ENCODE assay signal across 8 cellular contexts in genomic region chr3:129439381-129439816, GRCh38. TPM values are rescaled to one million over a fixed set of nuclear protein-coding genes. Genes with fewer than 3 reads are reported as not detected.
DNase-seq lines count a peak whose midpoint lies in the region; ATAC-seq, FAIRE-seq and TF ChIP-seq lines count a peak whose summit lies in the region.

No MANE protein-coding gene starts in this region.

- TF ChIP-seq CTCF in OCI-LY7 (conservative IDR thresholded peaks at IDR 0.05; ENCODE audit: low read length), result no peak
- TF ChIP-seq CTCF in left ventricle myocardium inferior (IDR thresholded peaks at IDR 0.05; ENCODE audit: borderline replicate concordance), result no peak

- H3K36me3 Mint-ChIP-seq in activated naive CD4-positive, alpha-beta T cell treated with anti-CD3 and anti-CD28 coated beads, Interleukin-2, amount 50 U/mL, for 72 hours, result peaks cover 30 to 39% of the 10 kb centered on the region in 2 donors

- no peaks in the 10 kb centered on the region for H4K20me1 ChIP-seq in OCI-LY7 (ENCODE audit: insufficient read depth, low read length)

- no peak for FAIRE-seq in GM12892 (lab: Jason Lieb, UNC)

- H3K27me3 ChIP-seq in left ventricle myocardium inferior (ENCODE audit: low read depth), result no peaks in the 10 kb centered on the region

- POLR2A ChIA-PET in OCI-LY7 (lab: Charles Lee), result interaction anchor here (0.6 to 5.0 kb wide), 14 partner anchors 10 to 456 kb away, joined by 3 to 54 read pairs (median 6); partner anchors contain the start of gene EFCAB12

- no peaks in the 10 kb centered on the region for H3K9me2 ChIP-seq in OCI-LY7 (ENCODE audit: insufficient read depth, low read length)

- intact Hi-C loops in OCI-LY7 (cut with micrococcal nuclease; ENCODE audit: unreplicated experiment), result loop anchor here (5.0 kb wide), 2 partner anchors 122 to 257 kb away; partner anchors contain the start of gene CNBP
- intact Hi-C loops in left ventricle myocardium inferior (cut with micrococcal nuclease), result no loop called here
- intact Hi-C loops in sciatic nerve (cut with DNase I), result no loop called here

- peak overlapping the region; percentile 95 to 96 for H3K27ac Mint-ChIP-seq in activated naive CD4-positive, alpha-beta T cell treated with anti-CD3 and anti-CD28 coated beads, Interleukin-2, amount 50 U/mL, for 72 hours

- H3K4me3 ChIP-seq in OCI-LY7 (ENCODE audit: low read depth, low read length, poor library complexity, severe bottlenecking), result peak overlapping the region; percentile 88
- H3K4me3 ChIP-seq in left ventricle myocardium inferior, result peak overlapping the region; percentile 88

- H3K4me1 ChIP-seq in OCI-LY7 (ENCODE audit: insufficient read depth, low read length, poor library complexity, severe bottlenecking) (peaks cover 59% of the 10 kb centered on the region), left ventricle myocardium inferior (peaks cover 94% of the 10 kb centered on the region)

- peaks cover 70% of the 10 kb centered on the region for H3K79me2 ChIP-seq in OCI-LY7 (ENCODE audit: insufficient read depth, low read depth, low read length)

- peak overlapping the region; percentile 71 for H2AFZ ChIP-seq in OCI-LY7 (ENCODE audit: low read length)

- no peak for TF ChIP-seq POLR2A in GM12892 (IDR thresholded peaks at IDR 0.05; ENCODE audit: low read depth, low read length)

- peak; percentile 13 for ATAC-seq in HG02970 (IDR thresholded peaks at IDR 0.05; ENCODE audit: low FRiP score, unreplicated experiment)
- peak in 1 of 2 donors; percentile 17 for ATAC-seq in activated naive CD4-positive, alpha-beta T cell treated with anti-CD3 and anti-CD28 coated beads, Interleukin-2, amount 50 U/mL, for 72 hours
- ATAC-seq in sciatic nerve, result peak; percentile 4
- ATAC-seq in GM18858 (IDR thresholded peaks at IDR 0.05; ENCODE audit: unreplicated experiment), result no peak

- peaks cover 42% of the 10 kb centered on the region for H3K36me3 ChIP-seq in OCI-LY7 (ENCODE audit: insufficient read depth, low read length)
- peaks cover 36% of the 10 kb centered on the region for H3K36me3 ChIP-seq in left ventricle myocardium inferior

- CTCF ChIA-PET in OCI-LY7 (lab: Charles Lee; ENCODE audit: unreplicated experiment), result no interaction called here

- TSS peak; percentile 55 for BruUV-seq in OCI-LY7 (replicated peaks; lab: Mats Ljungman, UMichigan)

- no peaks in the 10 kb centered on the region for H3K9me3 Mint-ChIP-seq in activated naive CD4-positive, alpha-beta T cell treated with anti-CD3 and anti-CD28 coated beads, Interleukin-2, amount 50 U/mL, for 72 hours

- H3K27ac ChIP-seq in OCI-LY7 (ENCODE audit: low read depth, low read length, poor library complexity, severe bottlenecking) (peak overlapping the region; percentile 84), left ventricle myocardium inferior (replicated peaks) (peak overlapping the region; percentile 94)

- no peaks in the 10 kb centered on the region for H3K9me3 ChIP-seq in OCI-LY7 (ENCODE audit: low read length)
- no peaks in the 10 kb centered on the region for H3K9me3 ChIP-seq in left ventricle myocardium inferior (replicated peaks)

- DNase-seq in GM12892 (ENCODE audit: insufficient read length), result peak; percentile 34
- DNase-seq in OCI-LY7 (ENCODE audit: low spot score), result peak; percentile 80
- DNase-seq in activated naive CD4-positive, alpha-beta T cell treated with anti-CD3 and anti-CD28 coated beads, Interleukin-2, amount 50 U/mL, for 72 hours (ENCODE audit: low spot score in 2 of 2), result peak in 1 of 2 donors; percentile 41
- DNase-seq in left ventricle myocardium inferior, result peak; percentile 36
- peak; percentile 69 for DNase-seq in sciatic nerve (ENCODE audit: low spot score)
- no peak for DNase-seq in cortex of kidney (lab: John Stamatoyannopoulos, UW)

- peak overlapping the region; percentile 73 for H3K4me2 ChIP-seq in OCI-LY7 (ENCODE audit: low read length)

RNA-seq across cellular contexts. Expression of gene MBD4, which starts 0.3 kb away (rescaled TPM):
- polyA plus RNA-seq in GM12892 (2012; ENCODE audit: missing spikeins), result 32.3 TPM
- total RNA-seq in OCI-LY7 (2014; rRNA removed; shearing (Covaris generic)), result 42.4 and 46.3 TPM in 2 replicates
- total RNA-seq in OCI-LY7 (2022), result 74.6 and 86.1 TPM in 2 replicates
- 10 to 100 TPM; 49.6 to 64.1 TPM for total RNA-seq in activated naive CD4-positive, alpha-beta T cell treated with anti-CD3 and anti-CD28 coated beads, Interleukin-2, amount 50 U/mL, for 72 hours
- 18.8 TPM for total RNA-seq in left ventricle myocardium inferior
- 30.6 TPM for total RNA-seq in sciatic nerve

RNA-seq across cellular contexts. Expression of gene IFT122, which starts 0.6 kb away (rescaled TPM):
- polyA plus RNA-seq in GM12892 (2012; ENCODE audit: missing spikeins), result 7.1 TPM
- total RNA-seq in OCI-LY7 (2014; rRNA removed; shearing (Covaris generic)), result 21.6 and 25.8 TPM in 2 replicates
- total RNA-seq in OCI-LY7 (2022) (37.0 and 48.1 TPM in 2 replicates), left ventricle myocardium inferior (16.5 TPM), sciatic nerve (49.7 TPM)
- total RNA-seq in activated naive CD4-positive, alpha-beta T cell treated with anti-CD3 and anti-CD28 coated beads, Interleukin-2, amount 50 U/mL, for 72 hours, result 10 to 100 TPM; 29.5 to 39.8 TPM

RNA-seq across cellular contexts. Expression of gene EFCAB12, which starts 11.0 kb away (rescaled TPM):
- polyA plus RNA-seq in GM12892 (2012; ENCODE audit: missing spikeins), result 0.76 TPM
- total RNA-seq in OCI-LY7 (2014; rRNA removed; shearing (Covaris generic)), result 0.36 and 1.1 TPM in 2 replicates
- total RNA-seq in OCI-LY7 (2022), result 2.5 and 2.6 TPM in 2 replicates
- under 1 TPM; 0.82 to 0.93 TPM for total RNA-seq in activated naive CD4-positive, alpha-beta T cell treated with anti-CD3 and anti-CD28 coated beads, Interleukin-2, amount 50 U/mL, for 72 hours
- not detected for total RNA-seq in left ventricle myocardium inferior
- 0.40 TPM for total RNA-seq in sciatic nerve
